ENCODE assay signal across 8 cellular contexts in genomic region chr6:139373154-139373927, GRCh38. TPM values are rescaled to one million over a fixed set of nuclear protein-coding genes. Genes with fewer than 3 reads are reported as not detected.
DNase-seq lines count a peak whose midpoint lies in the region; ATAC-seq and TF ChIP-seq lines count a peak whose summit lies in the region.

No MANE protein-coding gene starts in this region.

- DNase-seq in SKM-1 treated with dmso at 0.1 percent for 144 hours (lab: John Stamatoyannopoulos, UW; ENCODE audit: unreplicated experiment) (peak; percentile 61), SKM-1 (lab: John Stamatoyannopoulos, UW; ENCODE audit: unreplicated experiment) (no peak), NCI-H774 (lab: John Stamatoyannopoulos, UW) (peak; percentile 56), activated T-cell treated with anti-CD3 and anti-CD28 coated beads for 24 hours (ENCODE audit: low read depth) (peak; percentile 54), epithelial cell of proximal tubule (ENCODE audit: low read depth) (no peak), myocyte (ENCODE audit: low read depth) (peak; percentile 64)
- DNase-seq in stimulated activated CD8-positive, alpha-beta memory T cell treated with anti-CD3 and anti-CD28 coated beads, Interleukin-7, amount 100 ng/mL, for 48 hours (ENCODE audit: extremely low read depth in 1 of 2, low read depth in 1 of 2), result peak; percentile 52 to 57

- peak overlapping the region; percentile 88 for H3K4me3 ChIP-seq in epithelial cell of proximal tubule (ENCODE audit: low read depth, low read length)

- no peak for TF ChIP-seq CTCF in epithelial cell of proximal tubule (conservative IDR thresholded peaks at IDR 0.05; ENCODE audit: low read depth, low read length)

- peak; percentile 19 for ATAC-seq in HG03039 (IDR thresholded peaks at IDR 0.05; ENCODE audit: unreplicated experiment)

RNA-seq across cellular contexts. Expression of gene CITED2, which starts 1.1 kb away (rescaled TPM):
- 56.1 and 112 TPM in 2 replicates for total RNA-seq in epithelial cell of proximal tubule
- 201 and 218 TPM in 2 replicates for total RNA-seq in myocyte
- 129 TPM for polyA plus RNA-seq in myocyte (2012)

Comparison
In these comparisons a context has a peak if more than half of its experiments do, and no peak if none do; other contexts are left out.
1. DNase-seq: peak in SKM-1 treated with dmso at 0.1 percent for 144 hours (single experiment), NCI-H774 (single experiment), activated T-cell treated with anti-CD3 and anti-CD28 coated beads for 24 hours (single experiment), myocyte (single experiment) and stimulated activated CD8-positive, alpha-beta memory T cell treated with anti-CD3 and anti-CD28 coated beads, Interleukin-7, amount 100 ng/mL, for 48 hours (2 of 2); none in SKM-1 (single experiment) and epithelial cell of proximal tubule (single experiment).